In genomic region chr20:20214757-20215275, GRCh38 we compare ENCODE assay signal across 20 cellular contexts.
DNase-seq lines count a peak whose midpoint lies in the region; ATAC-seq and FAIRE-seq lines count a peak whose summit lies in the region.
"Had no signal": no experiment of that assay in that cellular context is flagged by ENCODE, and none has a peak within 500 bp of the region (broad histone marks: within the 10 kb centered on the region; RNA-seq: fewer than 3 reads in every experiment).

No MANE protein-coding gene starts in this region.

- H3K36me3 Mint-ChIP-seq in naive thymus-derived CD8-positive, alpha-beta T cell, result peaks cover 0 to 4% (median 0%) of the 10 kb centered on the region in 3 donors

- peak overlapping the region in 1 of 10 donors; percentile 50 for H3K27ac Mint-ChIP-seq in naive thymus-derived CD8-positive, alpha-beta T cell
- H3K27ac Mint-ChIP-seq: activated naive CD4-positive, alpha-beta T cell treated with anti-CD3 and anti-CD28 coated beads, Interleukin-2, amount 50 U/mL, for 72 hours had no signal

- H3K4me3 Mint-ChIP-seq in naive thymus-derived CD8-positive, alpha-beta T cell, result no peak overlapping the region
- H3K4me3 Mint-ChIP-seq: CD8-positive, alpha-beta memory T cell had no signal

- DNase-seq in Right ventricle myocardium inferior (ENCODE audit: missing footprints) (no peak), cardiac septum (ENCODE audit: low spot score) (no peak), NCI-H345 (lab: John Stamatoyannopoulos, UW) (peak; percentile 84), cerebellar cortex (ENCODE audit: low spot score) (peak; percentile 83), HuH-7 (ENCODE audit: low spot score) (no peak), GM19239 (ENCODE audit: insufficient read length, low spot score) (no peak), OCI-M2 (lab: John Stamatoyannopoulos, UW; ENCODE audit: unreplicated experiment) (no peak)
- no peak for DNase-seq in naive thymus-derived CD8-positive, alpha-beta T cell
- DNase-seq: activated CD4-positive, CD25-positive, alpha-beta regulatory T cell; activated CD8-positive, alpha-beta memory T cell treated with anti-CD3 and anti-CD28 coated beads, Interleukin-2, amount 50 U/mL, for 48 hours; CD8-positive, alpha-beta memory T cell; effector CD4-positive, alpha-beta T cell; GM23248; mesenchymal stem cell; NCI-H1105; nucleus accumbens; stimulated activated naive CD8-positive, alpha-beta T cell treated with anti-CD3 and anti-CD28 coated beads, Interleukin-15, Interleukin-2, amounts not matched to agents 100 U/mL and 50 U/mL, for 24 hours; T-helper 1 cell had no signal

- H3K27me3 Mint-ChIP-seq in naive thymus-derived CD8-positive, alpha-beta T cell, result peaks cover 4 to 44% (median 15%) of the 10 kb centered on the region in 5 donors

- no peak for FAIRE-seq in GM19239 (lab: Jason Lieb, UNC)
- FAIRE-seq: A204.1 had no signal

- peak; percentile 30 for ATAC-seq in Right ventricle myocardium inferior
- ATAC-seq in naive thymus-derived CD8-positive, alpha-beta T cell, result no peak
- ATAC-seq: activated naive CD4-positive, alpha-beta T cell treated with anti-CD3 and anti-CD28 coated beads, Interleukin-2, amount 50 U/mL, for 72 hours; stimulated activated naive CD8-positive, alpha-beta T cell treated with anti-CD3 and anti-CD28 coated beads, Interleukin-15, Interleukin-2, amounts not matched to agents 100 U/mL and 50 U/mL, for 24 hours had no signal

- peaks cover 0 to 8% (median 0%) of the 10 kb centered on the region in 4 donors for H3K4me1 Mint-ChIP-seq in naive thymus-derived CD8-positive, alpha-beta T cell

- POLR2A ChIA-PET in naive thymus-derived CD8-positive, alpha-beta T cell (lab: Charles Lee), result no interaction called here

- H3K9me3 Mint-ChIP-seq in naive thymus-derived CD8-positive, alpha-beta T cell, result peaks cover 0 to 15% (median 12%) of the 10 kb centered on the region in 9 donors

- intact Hi-C loops in Right ventricle myocardium inferior (cut with DNase I) (loop anchor here (5.0 kb wide), 1 partner anchor 78 kb away; no protein-coding TSS in a partner anchor), cardiac septum (cut with DNase I) (loop anchor here (1.0 to 5.0 kb wide), 2 partner anchors 77 to 128 kb away; no protein-coding TSS in a partner anchor)

Comparison
In these comparisons a context has a peak if more than half of its experiments do, and no peak if none do; other contexts are left out.
1. DNase-seq: peak in NCI-H345 (single experiment) and cerebellar cortex (single experiment); none in Right ventricle myocardium inferior (single experiment), cardiac septum (single experiment), HuH-7 (single experiment), naive thymus-derived CD8-positive, alpha-beta T cell (0 of 10), GM19239 (single experiment) and OCI-M2 (single experiment).